8 cellular contexts compared by ENCODE assay signal in genomic region chr5:142012186-142012785, GRCh38. TPM values are rescaled to one million over a fixed set of nuclear protein-coding genes. Genes with fewer than 3 reads are reported as not detected.
DNase-seq lines count a peak whose midpoint lies in the region; ATAC-seq and TF ChIP-seq lines count a peak whose summit lies in the region.

No MANE protein-coding gene starts in this region.

- no peaks in the 10 kb centered on the region for H3K9me3 Mint-ChIP-seq in activated naive CD4-positive, alpha-beta T cell treated with anti-CD3 and anti-CD28 coated beads, Interleukin-2, amount 50 U/mL, for 24 hours

- peak overlapping the region; percentile 42 to 98 (median 78) for H3K4me3 ChIP-seq in heart left ventricle

- intact Hi-C loops in heart left ventricle (cut with DNase I): loop anchor here in 7 of 10 donors (2.0 to 10.0 kb wide), 6 partner anchors 95 to 683 kb away; partner anchors contain the start of gene NDFIP1 (in 3 of the 7)

- H3K4me3 Mint-ChIP-seq in activated naive CD4-positive, alpha-beta T cell treated with anti-CD3 and anti-CD28 coated beads, Interleukin-2, amount 50 U/mL, for 24 hours: peak overlapping the region; percentile 91

- no peak for TF ChIP-seq POLR2A in heart left ventricle (IDR thresholded peaks at IDR 0.05)

- H3K36me3 ChIP-seq in heart left ventricle: peaks cover 0 to 30% (median 20%) of the 10 kb centered on the region in 9 donors

- peak overlapping the region; percentile 85 for H3K27ac Mint-ChIP-seq in activated naive CD4-positive, alpha-beta T cell treated with anti-CD3 and anti-CD28 coated beads, Interleukin-2, amount 50 U/mL, for 24 hours

- peaks cover 0 to 59% (median 15%) of the 10 kb centered on the region in 12 donors for H3K4me1 ChIP-seq in heart left ventricle

- H3K27me3 Mint-ChIP-seq in activated naive CD4-positive, alpha-beta T cell treated with anti-CD3 and anti-CD28 coated beads, Interleukin-2, amount 50 U/mL, for 24 hours: no peaks in the 10 kb centered on the region

- 12 to 16% (median 15%) methylated on average over 18 of the region's 18 CpGs for WGBS in heart left ventricle, 4 donors

- H3K36me3 Mint-ChIP-seq in activated naive CD4-positive, alpha-beta T cell treated with anti-CD3 and anti-CD28 coated beads, Interleukin-2, amount 50 U/mL, for 24 hours: peaks cover 18% of the 10 kb centered on the region

- H3K9me3 ChIP-seq in heart left ventricle: no peaks in the 10 kb centered on the region

- H3K27ac ChIP-seq in heart left ventricle: peak overlapping the region in 11 of 12 donors; percentile 70 to 94 (median 85)

- DNase-seq in NOMO-1 (lab: John Stamatoyannopoulos, UW; ENCODE audit: unreplicated experiment in 2 of 2): peak; percentile 5 to 16
- DNase-seq in NOMO-1 treated with dmso at 0.1 percent for 144 hours (lab: John Stamatoyannopoulos, UW; ENCODE audit: unreplicated experiment): no peak
- DNase-seq in RKO (ENCODE audit: low spot score): peak; percentile 72
- DNase-seq in heart left ventricle: peak; percentile 29 to 75 (median 46)
- peak; percentile 70 for DNase-seq in pons (ENCODE audit: low spot score)
- DNase-seq in NCI-H187 treated with DMSO at 0.1 percent for 48 hours (lab: John Stamatoyannopoulos, UW): no peak

- H3K4me1 Mint-ChIP-seq in activated naive CD4-positive, alpha-beta T cell treated with anti-CD3 and anti-CD28 coated beads, Interleukin-2, amount 50 U/mL, for 24 hours: peaks cover 81% of the 10 kb centered on the region

- H3K27me3 ChIP-seq in heart left ventricle: no peaks in the 10 kb centered on the region

- TF ChIP-seq CTCF in heart left ventricle (IDR thresholded peaks at IDR 0.05): peak in 9 of 12 donors; percentile 17 to 51 (median 38)

- ATAC-seq in heart left ventricle (peak in 3 of 4 donors; percentile 37 to 52 (median 38)), GM21825 (IDR thresholded peaks at IDR 0.05; ENCODE audit: unreplicated experiment) (no peak)

RNA-seq across cellular contexts. Expression of gene GNPDA1, which starts 0.5 kb away (rescaled TPM):
- 10 to 100 TPM; 14.1 to 43.0 (median 26.1) TPM for total RNA-seq in heart left ventricle
- 10 to 100 TPM; 13.6 to 16.1 TPM for polyA plus RNA-seq in heart left ventricle

RNA-seq across cellular contexts. Expression of gene RNF14, which starts 43.4 kb away (rescaled TPM):
- 100 to 1,000 TPM in 5 of 9 donors, 10 to 100 TPM in 4; 88.5 to 131 (median 103) TPM for total RNA-seq in heart left ventricle
- 100 to 1,000 TPM in 1 of 2 donors, 10 to 100 TPM in 1; 21.3 to 105 TPM for polyA plus RNA-seq in heart left ventricle

RNA-seq across cellular contexts. Expression of gene PCDH12, which starts 54.3 kb away (rescaled TPM):
- 10 to 100 TPM in 6 of 9 donors, 1 to 10 TPM in 3; 5.0 to 23.9 (median 11.2) TPM for total RNA-seq in heart left ventricle
- 1 to 10 TPM; 2.9 to 5.7 TPM for polyA plus RNA-seq in heart left ventricle

Comparison
In these comparisons a context has a peak if more than half of its experiments do, and no peak if none do; other contexts are left out.
1. DNase-seq: peak in NOMO-1 (2 of 2), RKO (single experiment), heart left ventricle (5 of 5) and pons (single experiment); none in NOMO-1 treated with dmso at 0.1 percent for 144 hours (single experiment) and NCI-H187 treated with DMSO at 0.1 percent for 48 hours (single experiment).